14 cellular contexts compared by ENCODE assay signal in the genomic region with DNA sequence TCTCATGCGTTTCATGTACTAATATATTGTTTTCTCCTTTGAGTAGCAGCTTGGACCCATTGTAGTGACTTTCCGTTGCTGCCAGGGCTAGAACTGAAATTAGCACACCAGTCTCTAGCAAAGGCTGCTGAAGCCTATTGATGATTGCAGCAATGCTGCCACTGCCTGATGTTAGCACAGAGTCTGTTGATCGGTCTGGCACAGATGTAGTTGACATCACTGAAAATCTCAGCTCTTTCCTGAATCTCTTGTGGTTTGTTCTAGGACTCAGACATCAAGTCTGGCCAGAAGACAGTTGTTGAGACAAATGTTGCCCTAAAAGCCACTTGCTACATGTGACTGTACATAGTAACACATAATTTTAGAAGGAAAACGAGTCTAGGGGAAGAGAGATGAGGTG. TPM values are rescaled to one million over a fixed set of nuclear protein-coding genes. Genes with fewer than 3 reads are reported as not detected.
DNase-seq lines count a peak whose midpoint lies in the region; ATAC-seq and TF ChIP-seq lines count a peak whose summit lies in the region.
"Had no signal": no experiment of that assay in that cellular context is flagged by ENCODE, and none has a peak within 500 bp of the region (broad histone marks: within the 10 kb centered on the region; RNA-seq: fewer than 3 reads in every experiment).

No MANE protein-coding gene starts in this region.

- H3K36me3 ChIP-seq in PC-3 (ENCODE audit: low read depth, low read length): no peaks in the 10 kb centered on the region
- H3K36me3 ChIP-seq in brain microvascular endothelial cell (replicated peaks): no peaks in the 10 kb centered on the region
- H3K36me3 ChIP-seq: vagina had no signal

- no peak overlapping the region for H3K27ac ChIP-seq in PC-3 (ENCODE audit: low read length)
- H3K27ac ChIP-seq in brain microvascular endothelial cell: no peak overlapping the region
- H3K27ac ChIP-seq: epithelial cell of prostate, vagina had no signal

- in situ Hi-C loops in brain microvascular endothelial cell (cut with HindIII; ENCODE audit: low pct_ligation_motif_present, low sequenced_read_pairs): no loop called here

- DNase-seq in GM04504 (ENCODE audit: low read depth) (peak; percentile 8), PC-3 (no peak), fibroblast of the conjunctiva (ENCODE audit: low read depth) (peak; percentile 12), pons (ENCODE audit: low spot score) (peak; percentile 61), NCI-H510A (lab: John Stamatoyannopoulos, UW) (no peak), brain microvascular endothelial cell (no peak)
- DNase-seq: activated CD8-positive, alpha-beta memory T cell treated with anti-CD3 and anti-CD28 coated beads, Interleukin-2, amount 10 ng/mL, durations not matched to agents 7 days and 5 days; DMS153; kidney glomerular epithelial cell; MM.1S; T-helper 1 cell had no signal

- no peaks in the 10 kb centered on the region for H3K4me1 ChIP-seq in PC-3 (ENCODE audit: insufficient read depth, low read length)
- H3K4me1 ChIP-seq: vagina had no signal

- POLR2A ChIA-PET in PC-3 (lab: Charles Lee; ENCODE audit: unreplicated experiment): no interaction called here

- no peaks in the 10 kb centered on the region for H3K79me2 ChIP-seq in PC-3 (ENCODE audit: low read length)

- no peaks in the 10 kb centered on the region for H3K9me3 ChIP-seq in PC-3 (ENCODE audit: low read length)
- H3K9me3 ChIP-seq: vagina had no signal

- H3K4me2 ChIP-seq in PC-3 (ENCODE audit: low read length): no peak overlapping the region

- CTCF ChIA-PET in PC-3 (lab: Charles Lee): no interaction called here

- H2AFZ ChIP-seq in PC-3 (ENCODE audit: low read length): no peak overlapping the region

- ATAC-seq in PC-3 (peak; percentile 32), GM18498 (IDR thresholded peaks at IDR 0.05; ENCODE audit: unreplicated experiment) (no peak)
- ATAC-seq: activated CD8-positive, alpha-beta memory T cell treated with anti-CD3 and anti-CD28 coated beads, Interleukin-2, amount 10 ng/mL, durations not matched to agents 7 days and 5 days had no signal

- TF ChIP-seq CTCF in PC-3 (conservative IDR thresholded peaks at IDR 0.05; ENCODE audit: low read depth, low read length): no peak
- no peak for TF ChIP-seq CTCF in brain microvascular endothelial cell (IDR thresholded peaks at IDR 0.05; ENCODE audit: low read depth, low read length, missing control alignments)

- H3F3A ChIP-seq in PC-3 (ENCODE audit: low read length, unreplicated experiment): no peaks in the 10 kb centered on the region

- BruUV-seq in PC-3 (replicated peaks; lab: Mats Ljungman, UMichigan): no TSS peak

- H3K27me3 ChIP-seq in PC-3 (ENCODE audit: low read length) (no peaks in the 10 kb centered on the region), brain microvascular endothelial cell (replicated peaks) (peaks cover 13% of the 10 kb centered on the region)
- H3K27me3 ChIP-seq: vagina had no signal

- intact Hi-C loops in PC-3 (cut with micrococcal nuclease): no loop called here

- peaks cover 3% of the 10 kb centered on the region for H4K20me1 ChIP-seq in PC-3 (ENCODE audit: low read length)

- no peak overlapping the region for H3K9ac ChIP-seq in PC-3 (ENCODE audit: low read length)

- H3K4me3 ChIP-seq in PC-3 (ENCODE audit: low read length) (no peak overlapping the region), brain microvascular endothelial cell (ENCODE audit: low read depth, low read length) (no peak overlapping the region)
- H3K4me3 ChIP-seq: vagina had no signal

- H3K9me2 ChIP-seq in PC-3 (replicated peaks; ENCODE audit: low read length): no peaks in the 10 kb centered on the region

RNA-seq across cellular contexts. Expression of gene VAPA, which starts 47.2 kb away (rescaled TPM):
- total RNA-seq in PC-3 (2014; rRNA removed): 281 and 293 TPM in 2 replicates

Comparison
In these comparisons a context has a peak if more than half of its experiments do, and no peak if none do; other contexts are left out.
1. DNase-seq: peak in GM04504 (single experiment), fibroblast of the conjunctiva (single experiment) and pons (single experiment); none in PC-3 (single experiment), NCI-H510A (single experiment) and brain microvascular endothelial cell (single experiment).